Comparison of ENCODE assay signal across 2 cellular contexts in the genomic region with DNA sequence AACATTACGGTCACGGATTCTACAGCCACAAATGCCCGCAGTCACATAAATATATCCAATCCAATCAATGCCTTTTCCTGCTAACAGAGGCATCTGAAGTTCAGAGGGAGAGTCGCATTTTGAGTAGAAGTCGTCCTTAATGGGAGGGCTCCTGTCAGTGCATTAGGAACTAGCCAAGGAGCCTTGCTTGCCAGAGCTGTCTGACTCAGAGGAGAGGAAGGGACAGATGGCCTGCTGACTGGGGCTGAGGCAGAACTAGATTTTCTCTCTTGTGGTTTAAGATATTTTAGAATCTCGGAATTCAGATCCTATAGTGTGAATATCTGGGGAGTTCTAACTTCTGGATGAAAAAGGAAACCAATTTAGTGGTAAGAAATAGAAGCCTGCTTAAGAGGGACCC.
TF ChIP-seq lines count a peak whose summit lies in the region.

No MANE protein-coding gene starts in this region.

TF ChIP-seq in endothelial cell of umbilical vein, 7 proteins besides CTCF, POLR2A, EP300 and RAD21:
- TF ChIP-seq MYC (IDR thresholded peaks at IDR 0.05; ENCODE audit: low read depth, low read length) (no peak), FOS (IDR thresholded peaks at IDR 0.05; ENCODE audit: borderline replicate concordance, insufficient read depth, low read length) (no peak), GATA2 (IDR thresholded peaks at IDR 0.05; ENCODE audit: insufficient read depth, insufficient read length, low read depth, low read length) (no peak), MAX (IDR thresholded peaks at IDR 0.05; ENCODE audit: insufficient read depth, insufficient read length) (no peak), JUN (IDR thresholded peaks at IDR 0.05; ENCODE audit: borderline replicate concordance, insufficient read depth, insufficient read length, low read depth) (no peak), EZH2 (IDR thresholded peaks at IDR 0.05; ENCODE audit: borderline replicate concordance, low read depth, low read length, severe bottlenecking) (no peak), POLR2AphosphoS5 (IDR thresholded peaks at IDR 0.05; ENCODE audit: insufficient read depth, low read depth, low read length) (no peak)
TF ChIP-seq in endothelial cell of umbilical vein: peak in this region for 0.

TF ChIP-seq in GM23338, 12 proteins besides CTCF, POLR2A, EP300 and RAD21:
- TF ChIP-seq ZNF462 (CRISPR knock-in tag; IDR thresholded peaks at IDR 0.05) (no peak), REST (IDR thresholded peaks at IDR 0.05; ENCODE audit: unreplicated experiment) (no peak), EZH2phosphoT487 (IDR thresholded peaks at IDR 0.05; ENCODE audit: unreplicated experiment) (no peak), CREB1 (CRISPR knock-in tag; IDR thresholded peaks at IDR 0.05; ENCODE audit: low read depth) (no peak), ZNF331 (CRISPR knock-in tag; IDR thresholded peaks at IDR 0.05; ENCODE audit: low read depth) (no peak)
